ENCODE assay signal across 11 cellular contexts in genomic region chr6:3075522-3076113, GRCh38. TPM values are rescaled to one million over a fixed set of nuclear protein-coding genes. Genes with fewer than 3 reads are reported as not detected.
DNase-seq lines count a peak whose midpoint lies in the region; ATAC-seq and TF ChIP-seq lines count a peak whose summit lies in the region.
"Had no signal": no experiment of that assay in that cellular context is flagged by ENCODE, and none has a peak within 500 bp of the region (broad histone marks: within the 10 kb centered on the region; RNA-seq: fewer than 3 reads in every experiment).

No MANE protein-coding gene starts in this region.

- H3K4me1 ChIP-seq in DOHH2 (ENCODE audit: control insufficient read depth, low read length) (peaks cover 65% of the 10 kb centered on the region), Karpas-422 (ENCODE audit: low read length) (peaks cover 38% of the 10 kb centered on the region)
- H3K4me1 ChIP-seq in naive thymus-derived CD4-positive, alpha-beta T cell (ENCODE audit: control insufficient read depth in 2 of 2, insufficient read depth in 2 of 2, low read length in 2 of 2), result peaks cover 22 to 24% of the 10 kb centered on the region in 2 donors

- H3K9me3 ChIP-seq in DOHH2 (ENCODE audit: control insufficient read depth, insufficient read depth, low read length) (no peaks in the 10 kb centered on the region), Karpas-422 (ENCODE audit: low read length) (no peaks in the 10 kb centered on the region)
- no peaks in the 10 kb centered on the region for H3K9me3 ChIP-seq in naive thymus-derived CD4-positive, alpha-beta T cell (ENCODE audit: control insufficient read depth in 2 of 3, low read length in 3 of 3)

- H3K9me2 ChIP-seq in DOHH2 (replicated peaks; ENCODE audit: control insufficient read depth, low read length) (no peaks in the 10 kb centered on the region), Karpas-422 (replicated peaks; ENCODE audit: insufficient read depth, low read length) (no peaks in the 10 kb centered on the region)

- intact Hi-C loops in naive thymus-derived CD4-positive, alpha-beta T cell (cut with micrococcal nuclease), result no loop called here
- intact Hi-C loops in dorsolateral prefrontal cortex (cut with DNase I), result no loop called here

- peak overlapping the region in 8 of 9 donors; percentile 37 to 80 (median 72) for H3K27ac Mint-ChIP-seq in naive thymus-derived CD4-positive, alpha-beta T cell

- H3K9me3 Mint-ChIP-seq in naive thymus-derived CD4-positive, alpha-beta T cell, result no peaks in the 10 kb centered on the region

- DNase-seq in Karpas-422 (no peak), astrocyte of the hippocampus (ENCODE audit: low read depth, low spot score) (peak; percentile 29), SK-N-DZ (ENCODE audit: low spot score) (no peak), mucosa of gallbladder (ENCODE audit: low spot score) (no peak), DMS153 (lab: John Stamatoyannopoulos, UW) (no peak), dorsolateral prefrontal cortex (no peak)
- no peak for DNase-seq in naive thymus-derived CD4-positive, alpha-beta T cell
- DNase-seq: activated CD4-positive, alpha-beta T cell treated with anti-CD3 and anti-CD28 coated beads for 4 hours; cerebellar nuclear complex; NCI-H1105 treated with DMSO at 0.1 percent for 48 hours had no signal

- TF ChIP-seq CTCF in DOHH2 (IDR thresholded peaks at IDR 0.05; ENCODE audit: low read depth, low read length, poor library complexity, severe bottlenecking) (no peak), dorsolateral prefrontal cortex (IDR thresholded peaks at IDR 0.05 in 54 of 56, conservative IDR thresholded peaks at IDR 0.05 in 2 of 56; ENCODE audit: low read depth in 1 of 56, partially characterized antibody in 56 of 56) (no peak)

- peaks cover 26 to 46% (median 35%) of the 10 kb centered on the region in 5 donors for H3K36me3 Mint-ChIP-seq in naive thymus-derived CD4-positive, alpha-beta T cell

- POLR2A ChIA-PET in naive thymus-derived CD4-positive, alpha-beta T cell (lab: Charles Lee), result interaction anchor here (0.9 to 1.5 kb wide), 5 partner anchors 10 to 304 kb away, joined by 3 to 7 read pairs (median 4); partner anchors contain the start of gene NQO2

- peak overlapping the region; percentile 60 for H3K27ac ChIP-seq in DOHH2 (ENCODE audit: low read depth, low read length)
- peak overlapping the region; percentile 25; the same call in 1 of the 2 replicates for H3K27ac ChIP-seq in Karpas-422 (ENCODE audit: low read length)
- H3K27ac ChIP-seq in naive thymus-derived CD4-positive, alpha-beta T cell (ENCODE audit: low read depth, low read length), result peak overlapping the region; percentile 31
- H3K27ac ChIP-seq in dorsolateral prefrontal cortex, result no peak overlapping the region

- H3K27me3 ChIP-seq in DOHH2 (ENCODE audit: control insufficient read depth, low read length) (no peaks in the 10 kb centered on the region), Karpas-422 (ENCODE audit: low read length) (no peaks in the 10 kb centered on the region), dorsolateral prefrontal cortex (no peaks in the 10 kb centered on the region)
- no peaks in the 10 kb centered on the region for H3K27me3 ChIP-seq in naive thymus-derived CD4-positive, alpha-beta T cell (ENCODE audit: control insufficient read depth in 2 of 2, insufficient read depth in 2 of 2, low read length in 2 of 2)

- H3K4me2 ChIP-seq in DOHH2 (ENCODE audit: low read length) (peak overlapping the region; percentile 73), Karpas-422 (ENCODE audit: low read depth, low read length, poor library complexity, severe bottlenecking) (peak overlapping the region; percentile 25)

- no peaks in the 10 kb centered on the region for H3K27me3 Mint-ChIP-seq in naive thymus-derived CD4-positive, alpha-beta T cell

- peaks cover 20% of the 10 kb centered on the region for H3F3A ChIP-seq in DOHH2 (ENCODE audit: control insufficient read depth, insufficient read depth)

- peak overlapping the region in 9 of 10 donors; percentile 59 to 84 (median 74) for H3K4me3 Mint-ChIP-seq in naive thymus-derived CD4-positive, alpha-beta T cell

- no peaks in the 10 kb centered on the region for H4K20me1 ChIP-seq in DOHH2 (ENCODE audit: control insufficient read depth, insufficient read depth, low read depth, low read length)
- H4K20me1 ChIP-seq in Karpas-422 (ENCODE audit: insufficient read depth, low read depth, low read length), result no peaks in the 10 kb centered on the region

- H3K79me2 ChIP-seq in DOHH2 (ENCODE audit: control insufficient read depth, low read length) (peaks cover 64% of the 10 kb centered on the region), Karpas-422 (ENCODE audit: low read length) (peaks cover 74% of the 10 kb centered on the region)

- 0 out of 2 replicates have a peak overlapping the region, but pooled peaks have one; percentile 24 for H3K9ac ChIP-seq in Karpas-422 (ENCODE audit: low read length)

- no peak for ATAC-seq in naive thymus-derived CD4-positive, alpha-beta T cell

- H3K36me3 ChIP-seq in DOHH2 (ENCODE audit: control insufficient read depth, low read length) (peaks cover 43% of the 10 kb centered on the region), Karpas-422 (ENCODE audit: insufficient read depth, low read length) (peaks cover 26% of the 10 kb centered on the region; the same call in 1 of the 2 replicates)
- H3K36me3 ChIP-seq in naive thymus-derived CD4-positive, alpha-beta T cell (ENCODE audit: control insufficient read depth in 2 of 3, insufficient read depth in 3 of 3, low read length in 3 of 3), result peaks cover 10 to 44% (median 15%) of the 10 kb centered on the region in 3 experiments

- H3K4me1 Mint-ChIP-seq in naive thymus-derived CD4-positive, alpha-beta T cell, result peaks cover 39 to 72% (median 67%) of the 10 kb centered on the region in 7 donors

- H2AFZ ChIP-seq in Karpas-422 (ENCODE audit: low read length), result no peak overlapping the region

- CTCF ChIA-PET in naive thymus-derived CD4-positive, alpha-beta T cell (lab: Charles Lee), result no interaction called here

- H3K4me3 ChIP-seq in DOHH2 (ENCODE audit: low read length) (peak overlapping the region; percentile 56), Karpas-422 (ENCODE audit: low read length) (no peak overlapping the region), dorsolateral prefrontal cortex (no peak overlapping the region)
- H3K4me3 ChIP-seq in naive thymus-derived CD4-positive, alpha-beta T cell (ENCODE audit: low read length), result no peak overlapping the region

RNA-seq across cellular contexts. Expression of gene RIPK1, which starts 7.3 kb away (rescaled TPM):
- total RNA-seq in Karpas-422 (2014; rRNA removed; shearing (Covaris generic); ENCODE audit: low replicate concordance), result 9.6 and 12.3 TPM in 2 replicates
- 10 to 100 TPM; 20.3 to 34.8 (median 32.4) TPM for total RNA-seq in naive thymus-derived CD4-positive, alpha-beta T cell
- 10 to 100 TPM; 17.1 to 25.4 TPM for polyA plus RNA-seq in naive thymus-derived CD4-positive, alpha-beta T cell
- 2.3 and 3.1 TPM in 2 replicates for polyA plus RNA-seq in SK-N-DZ (2014; cell fraction: cytosol; rRNA removed)
- polyA plus RNA-seq in SK-N-DZ (2014; cell fraction: nucleus; rRNA removed), result 2.6 and 3.3 TPM in 2 replicates
- total RNA-seq in mucosa of gallbladder (26.3 TPM), dorsolateral prefrontal cortex (10 to 100 TPM in 92 of 120 experiments, 1 to 10 TPM in 28; 6.5 to 17.9 (median 11.1) TPM)

RNA-seq across cellular contexts. Expression of gene BPHL, which starts 42.9 kb away (rescaled TPM):
- 9.3 and 14.6 TPM in 2 replicates for total RNA-seq in Karpas-422 (2014; rRNA removed; shearing (Covaris generic); ENCODE audit: low replicate concordance)
- total RNA-seq in naive thymus-derived CD4-positive, alpha-beta T cell, result 10 to 100 TPM in 2 of 5 experiments, 1 to 10 TPM in 3; 7.9 to 18.0 (median 10.0) TPM
- polyA plus RNA-seq in naive thymus-derived CD4-positive, alpha-beta T cell, result 1 to 10 TPM; 9.3 to 9.6 TPM
- 33.5 and 49.0 TPM in 2 replicates for polyA plus RNA-seq in SK-N-DZ (2014; cell fraction: cytosol; rRNA removed)
- polyA plus RNA-seq in SK-N-DZ (2014; cell fraction: nucleus; rRNA removed), result 31.5 and 43.3 TPM in 2 replicates
- total RNA-seq in mucosa of gallbladder (20.9 TPM), dorsolateral prefrontal cortex (10 to 100 TPM; 13.6 to 41.1 (median 26.1) TPM)

Comparison
In these comparisons a context has a peak if more than half of its experiments do, and no peak if none do; other contexts are left out.
1. H3K27ac ChIP-seq: peak in DOHH2 (single experiment), Karpas-422 (single experiment) and naive thymus-derived CD4-positive, alpha-beta T cell (single experiment); none in dorsolateral prefrontal cortex (0 of 59).